Comparison of ENCODE assay signal across 14 cellular contexts in the genomic region with DNA sequence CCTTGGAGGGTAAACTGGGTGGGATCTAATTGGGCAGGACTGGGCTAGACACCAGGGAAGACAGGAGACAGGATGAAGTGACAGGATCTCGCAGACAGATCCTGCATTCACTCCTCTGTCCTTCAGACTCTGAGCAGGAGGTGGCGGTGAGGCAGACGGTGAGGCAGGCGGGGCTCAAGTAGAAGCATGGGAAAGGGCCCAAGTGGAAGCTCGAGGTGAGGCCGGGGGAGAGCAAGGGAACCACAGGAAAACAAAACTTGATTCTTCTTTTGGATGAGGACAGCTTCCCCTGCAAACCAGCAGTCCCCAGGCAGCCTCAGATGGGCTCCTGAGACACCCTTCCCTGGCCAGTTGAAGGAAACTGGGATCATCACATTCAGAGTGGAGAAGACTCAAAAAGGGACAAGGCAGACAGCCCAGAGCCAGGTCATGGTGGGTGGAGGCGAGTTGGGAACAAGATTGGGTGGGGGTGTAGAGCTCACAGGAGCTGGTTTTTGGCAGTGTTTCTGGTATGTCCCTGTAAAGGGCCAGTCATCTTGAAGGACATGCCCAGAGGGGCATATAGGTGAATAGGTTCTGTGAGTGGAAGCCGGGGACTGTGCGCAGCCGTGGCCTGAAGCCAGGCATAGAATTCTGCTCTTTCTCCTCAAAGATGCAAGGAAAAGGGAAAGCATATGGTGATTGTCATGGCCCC. TPM values are rescaled to one million over a fixed set of nuclear protein-coding genes. Genes with fewer than 3 reads are reported as not detected.
A peak's percentile ranks its signal among the peaks of the same experiment; 100 is the strongest.
DNase-seq lines count a peak whose midpoint lies in the region; ATAC-seq, FAIRE-seq and TF ChIP-seq lines count a peak whose summit lies in the region.
"Had no signal": no experiment of that assay in that cellular context is flagged by ENCODE, and none has a peak within 500 bp of the region (broad histone marks: within the 10 kb centered on the region; RNA-seq: fewer than 3 reads in every experiment).

No MANE protein-coding gene starts in this region.

- peaks cover 3 to 5% of the 10 kb centered on the region in 2 experiments; a peak in 2 of 5 replicates for H3K4me1 ChIP-seq in K562 (replicated peaks in 1 of 2; ENCODE audit: control insufficient read depth in 2 of 2, insufficient read depth in 2 of 2, low read length in 2 of 2)
- peaks cover 13 to 53% (median 44%) of the 10 kb centered on the region in 5 donors for H3K4me1 ChIP-seq in subcutaneous abdominal adipose tissue (ENCODE audit: control insufficient read depth in 5 of 5, insufficient read depth in 5 of 5, low read length in 5 of 5)
- H3K4me1 ChIP-seq in sigmoid colon, result peaks cover 0 to 38% (median 32%) of the 10 kb centered on the region in 4 donors

- H3K9me1 ChIP-seq in K562 (ENCODE audit: control insufficient read depth, insufficient read depth, low read length), result peaks cover 3% of the 10 kb centered on the region

- TF ChIP-seq POLR2A in K562 (conservative IDR thresholded peaks at IDR 0.05) (no peak), sigmoid colon (IDR thresholded peaks at IDR 0.05) (no peak)

- DNase-seq in activated naive CD4-positive, alpha-beta T cell (lab: John Stamatoyannopoulos, UW), result no peak
- DNase-seq in K562 (ENCODE audit: extremely low read depth in 1 of 4, low spot score in 3 of 4) (no peak), left colon (no peak), cerebellar nuclear complex (lab: John Stamatoyannopoulos, UW) (no peak), sigmoid colon (no peak)
- DNase-seq: brain microvascular endothelial cell, mesendoderm, MG63, NCI-H526 had no signal

- ATAC-seq in K562 (peak; percentile 61), left colon (peak; percentile 22), GM21526 (IDR thresholded peaks at IDR 0.05; ENCODE audit: low FRiP score, unreplicated experiment) (no peak)

- no peak overlapping the region; a peak in 1 of 4 replicates for H3K9ac ChIP-seq in K562 (ENCODE audit: insufficient read depth in 1 of 2, low read depth in 2 of 2, low read length in 2 of 2)
- no peak overlapping the region for H3K9ac ChIP-seq in subcutaneous abdominal adipose tissue (ENCODE audit: low read length in 5 of 5)

- peaks cover 1% of the 10 kb centered on the region for H3K36me3 Mint-ChIP-seq in activated naive CD4-positive, alpha-beta T cell treated with anti-CD3 and anti-CD28 coated beads, Interleukin-2, amount 50 U/mL, for 24 hours

- TF ChIP-seq EP300 in K562 (IDR thresholded peaks at IDR 0.05; ENCODE audit: low read length) (no peak), sigmoid colon (IDR thresholded peaks at IDR 0.05) (no peak)

- CTCF ChIA-PET in K562 (lab: Yijun Ruan, JAX; ENCODE audit: low intra/inter-chr PET ratio), result no interaction called here

- H3K27ac ChIP-seq in K562 (ENCODE audit: extremely low read depth, low read depth, low read length) (no peak overlapping the region), subcutaneous abdominal adipose tissue (ENCODE audit: low read depth, low read length) (peak overlapping the region; percentile 66), sigmoid colon (peak overlapping the region in 1 of 4 donors; percentile 19)
- H3K27ac ChIP-seq: brain microvascular endothelial cell had no signal

- H3K9me3 Mint-ChIP-seq in activated naive CD4-positive, alpha-beta T cell treated with anti-CD3 and anti-CD28 coated beads, Interleukin-2, amount 50 U/mL, for 24 hours, result no peaks in the 10 kb centered on the region

- intact Hi-C loops in K562 (cut with micrococcal nuclease) (no loop called here), left colon (cut with DNase I, micrococcal nuclease) (no loop called here), sigmoid colon (cut with DNase I) (no loop called here)

- H3K27ac Mint-ChIP-seq in activated naive CD4-positive, alpha-beta T cell treated with anti-CD3 and anti-CD28 coated beads, Interleukin-2, amount 50 U/mL, for 24 hours, result peak overlapping the region; percentile 59

- no peaks in the 10 kb centered on the region for H3K79me2 ChIP-seq in K562 (ENCODE audit: control insufficient read depth, insufficient read depth, low read length)

- in situ Hi-C loops in K562 (cut with MboI), result no loop called here

- BruUV-seq in K562 (replicated peaks; lab: Mats Ljungman, UMichigan), result no TSS peak

- peaks cover 24% of the 10 kb centered on the region for H3K4me1 Mint-ChIP-seq in activated naive CD4-positive, alpha-beta T cell treated with anti-CD3 and anti-CD28 coated beads, Interleukin-2, amount 50 U/mL, for 24 hours

- H3K4me3 ChIP-seq in K562 (no peak overlapping the region), subcutaneous abdominal adipose tissue (ENCODE audit: low read depth in 1 of 5, low read length in 5 of 5) (no peak overlapping the region), sigmoid colon (no peak overlapping the region)
- H3K4me3 ChIP-seq: MG63, smooth muscle cell had no signal

- no peak for FAIRE-seq in K562 (lab: Jason Lieb, UNC)
- FAIRE-seq: frontal cortex had no signal

- H4K20me1 ChIP-seq in K562 (replicated peaks; ENCODE audit: control insufficient read depth, insufficient read depth, low read length), result no peaks in the 10 kb centered on the region; the same call in 1 of the 2 replicates

- H2AFZ ChIP-seq in K562 (ENCODE audit: low read depth, low read length), result no peak overlapping the region

- peak in 1 of 2 experiments; percentile 30; a peak in 2 of 4 replicates for TF ChIP-seq RAD21 in K562 (CRISPR knock-in tag; conservative IDR thresholded peaks at IDR 0.05 in 1 of 2, IDR thresholded peaks at IDR 0.05 in 1 of 2)

- no peak for TF ChIP-seq CTCF in K562 (IDR thresholded peaks at IDR 0.05 in 2 of 3, conservative IDR thresholded peaks at IDR 0.05 in 1 of 3; ENCODE audit: insufficient read depth in 2 of 3, low read depth in 1 of 3, low read length in 3 of 3)
- no peak for TF ChIP-seq CTCF in sigmoid colon (IDR thresholded peaks at IDR 0.05)

- peaks cover 0 to 7% of the 10 kb centered on the region in 2 experiments; a peak in 3 of 5 replicates for H3K27me3 ChIP-seq in K562 (ENCODE audit: control insufficient read depth in 2 of 2, insufficient read depth in 2 of 2, low read length in 2 of 2)
- no peaks in the 10 kb centered on the region for H3K27me3 ChIP-seq in subcutaneous abdominal adipose tissue (ENCODE audit: control insufficient read depth in 5 of 5, insufficient read depth in 4 of 5, low read length in 5 of 5)
- no peaks in the 10 kb centered on the region for H3K27me3 ChIP-seq in sigmoid colon
- H3K27me3 ChIP-seq: brain microvascular endothelial cell, MG63 had no signal

- no peaks in the 10 kb centered on the region for H3K9me3 ChIP-seq in K562 (replicated peaks; ENCODE audit: control insufficient read depth, insufficient read depth, low read depth, low read length)
- no peaks in the 10 kb centered on the region for H3K9me3 ChIP-seq in subcutaneous abdominal adipose tissue (ENCODE audit: control insufficient read depth in 5 of 5, low read length in 5 of 5)
- no peaks in the 10 kb centered on the region for H3K9me3 ChIP-seq in sigmoid colon
- H3K9me3 ChIP-seq: MG63 had no signal

- POLR2A ChIA-PET in K562 (lab: Yijun Ruan, JAX), result interaction anchor here (1.6 kb wide), 1 partner anchor 13 kb away, joined by 5 read pairs; no protein-coding TSS in a partner anchor

- no peak overlapping the region for H3K4me3 Mint-ChIP-seq in activated naive CD4-positive, alpha-beta T cell treated with anti-CD3 and anti-CD28 coated beads, Interleukin-2, amount 50 U/mL, for 24 hours

- no peaks in the 10 kb centered on the region for H3K27me3 Mint-ChIP-seq in activated naive CD4-positive, alpha-beta T cell treated with anti-CD3 and anti-CD28 coated beads, Interleukin-2, amount 50 U/mL, for 24 hours

- no peak overlapping the region for H3K4me2 ChIP-seq in K562 (ENCODE audit: insufficient read depth, low read length)
- H3K4me2 ChIP-seq: smooth muscle cell had no signal

- H3K36me3 ChIP-seq in K562 (ENCODE audit: control insufficient read depth, insufficient read depth, low read length) (no peaks in the 10 kb centered on the region), subcutaneous abdominal adipose tissue (ENCODE audit: control insufficient read depth in 5 of 5, insufficient read depth in 5 of 5, low read length in 5 of 5) (peaks cover 0 to 7% (median 0%) of the 10 kb centered on the region in 5 donors), sigmoid colon (peaks cover 0 to 10% (median 0%) of the 10 kb centered on the region in 4 donors)
- H3K36me3 ChIP-seq: brain microvascular endothelial cell, MG63 had no signal

- 37% methylated on average over 9 of the region's 10 CpGs for WGBS in K562 (ENCODE audit: insufficient coverage, low coverage, missing lambda C conversion rate)
- WGBS in sigmoid colon, 2 donors, result 75 to 79% methylated on average over 10 of the region's 10 CpGs

RNA-seq across cellular contexts. Expression of a gene that starts 18.1 kb away (rescaled TPM):
- 0.14 and 0.76 TPM in 2 replicates for total RNA-seq in K562 (2011; cell fraction: chromatin; rRNA removed; ENCODE audit: low replicate concordance)
- total RNA-seq in K562 (2011; cell fraction: nucleolus; rRNA removed), result 0.50 and 0.79 TPM in 2 replicates
- 0.51 and 0.61 TPM in 2 replicates for total RNA-seq in K562 (2011; cell fraction: nucleoplasm; rRNA removed)
- 0.27 and 0.41 TPM in 2 replicates for total RNA-seq in K562 (2014; rRNA removed)
- total RNA-seq in K562 (2014; rRNA removed; fragmentation: Illumina TruSeq; extraction: Trizol), result 0.32 and 0.33 TPM in 2 replicates
- 0.25 and 0.26 TPM in 2 replicates for total RNA-seq in K562 (2015; rRNA removed; fragmentation: Illumina TruSeq; extraction: Trizol)
- total RNA-seq in K562 (2021), result 0.45 and 1.4 TPM in 2 replicates
- polyA plus RNA-seq in K562 (2011; rRNA removed), result 0.24 and 0.43 TPM in 2 replicates
- 0.35 and 0.75 TPM in 2 replicates for polyA plus RNA-seq in K562 (2011; cell fraction: cytosol; rRNA removed)
- polyA plus RNA-seq in K562 (2011; cell fraction: nucleus; rRNA removed), result 0.10 and 0.37 TPM in 2 replicates
- polyA plus RNA-seq in K562 (2012), result 0.46 and 0.72 TPM in 2 replicates
- polyA plus RNA-seq in K562 (2014; fragmentation: Illumina TruSeq; extraction: Trizol), result 0.12 and 0.14 TPM in 2 replicates
- polyA plus RNA-seq in K562 (2014; fragmentation: Nextera tagmentation; extraction: Ambion mirVana), result under 1 TPM in 1 of 2 experiments, not detected in 1; 0.04 TPM
- polyA plus RNA-seq in K562 (2014; rRNA removed), result 0.12 and 0.53 TPM in 2 replicates
- polyA minus RNA-seq in K562 (2011; rRNA and poly(A)+ RNA removed), result 0.49 and 1.9 TPM in 2 replicates
- polyA minus RNA-seq in K562 (2011; cell fraction: cytosol; rRNA and poly(A)+ RNA removed), result 0.29 TPM in 1 of 2 replicates, not detected in the other
- polyA minus RNA-seq in K562 (2011; cell fraction: nucleus; rRNA and poly(A)+ RNA removed), result 0.13 and 1.00 TPM in 2 replicates
- 1 to 10 TPM; 3.2 to 6.2 TPM for total RNA-seq in left colon
- 1 to 10 TPM; 2.8 to 5.4 (median 4.4) TPM for total RNA-seq in sigmoid colon
- polyA plus RNA-seq in sigmoid colon, result 1 to 10 TPM; 1.2 to 3.0 (median 2.1) TPM
- total RNA-seq: smooth muscle cell had no signal

RNA-seq across cellular contexts. Expression of a gene that starts 34.6 kb away (rescaled TPM):
- total RNA-seq in K562 (2011; cell fraction: chromatin; rRNA removed; ENCODE audit: low replicate concordance), result 11.2 and 36.6 TPM in 2 replicates
- 8.7 and 9.2 TPM in 2 replicates for total RNA-seq in K562 (2011; cell fraction: nucleolus; rRNA removed)
- total RNA-seq in K562 (2011; cell fraction: nucleoplasm; rRNA removed), result 11.8 and 13.9 TPM in 2 replicates
- total RNA-seq in K562 (2014; rRNA removed) (29.3 and 29.9 TPM in 2 replicates), K562 (2014; rRNA removed; fragmentation: Illumina TruSeq; extraction: Trizol) (29.6 and 32.6 TPM in 2 replicates), K562 (2015; rRNA removed; fragmentation: Illumina TruSeq; extraction: Trizol) (30.0 and 33.4 TPM in 2 replicates), K562 (2021) (21.3 and 22.1 TPM in 2 replicates), left colon (1 to 10 TPM; 6.1 to 6.7 TPM), sigmoid colon (10 to 100 TPM; 18.7 to 30.9 (median 22.9) TPM)
- polyA plus RNA-seq in K562 (2011; rRNA removed) (18.3 and 24.5 TPM in 2 replicates), K562 (2014; fragmentation: Illumina TruSeq; extraction: Trizol) (24.5 and 26.1 TPM in 2 replicates), K562 (2014; fragmentation: Nextera tagmentation; extraction: Ambion mirVana) (1 to 10 TPM; 8.3 to 8.5 TPM), K562 (2014; rRNA removed) (15.3 and 17.6 TPM in 2 replicates), sigmoid colon (1 to 10 TPM; 2.3 to 6.1 (median 2.4) TPM)
- polyA plus RNA-seq in K562 (2011; cell fraction: cytosol; rRNA removed), result 7.0 and 10.0 TPM in 2 replicates
- polyA plus RNA-seq in K562 (2011; cell fraction: nucleus; rRNA removed), result 18.8 and 25.7 TPM in 2 replicates
- 10.5 and 14.3 TPM in 2 replicates for polyA plus RNA-seq in K562 (2012)
- polyA minus RNA-seq in K562 (2011; rRNA and poly(A)+ RNA removed), result 33.7 and 37.1 TPM in 2 replicates
- 16.9 and 18.9 TPM in 2 replicates for polyA minus RNA-seq in K562 (2011; cell fraction: cytosol; rRNA and poly(A)+ RNA removed)
- 14.1 and 30.2 TPM in 2 replicates for polyA minus RNA-seq in K562 (2011; cell fraction: nucleus; rRNA and poly(A)+ RNA removed)
